In the genomic region with DNA sequence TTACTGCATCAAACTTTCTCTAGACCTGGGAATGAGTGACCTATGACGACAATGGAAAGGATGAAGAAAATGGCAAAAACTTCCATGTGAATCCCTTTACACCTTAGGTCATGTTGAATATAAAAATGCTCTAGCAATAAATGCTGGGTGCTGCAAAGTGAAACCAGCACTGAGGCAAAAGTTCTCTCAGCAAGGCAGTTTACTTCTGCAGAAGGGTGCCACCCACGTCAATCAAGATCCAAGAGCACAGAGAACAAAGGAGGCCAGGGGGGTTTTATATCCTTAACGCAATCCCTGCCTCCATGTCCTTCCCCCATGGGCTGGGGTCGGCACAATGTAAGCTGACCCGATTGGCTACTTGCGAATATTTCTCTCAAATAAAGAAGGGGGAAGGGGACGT, we compare ENCODE assay signal across 19 cellular contexts. TPM values are rescaled to one million over a fixed set of nuclear protein-coding genes. Genes with fewer than 3 reads are reported as not detected.
A peak's percentile ranks its signal among the peaks of the same experiment; 100 is the strongest.
DNase-seq lines count a peak whose midpoint lies in the region; ATAC-seq and TF ChIP-seq lines count a peak whose summit lies in the region.
"Had no signal": no experiment of that assay in that cellular context is flagged by ENCODE, and none has a peak within 500 bp of the region (broad histone marks: within the 10 kb centered on the region; RNA-seq: fewer than 3 reads in every experiment).

No MANE protein-coding gene starts in this region.

- H3K4me3 Mint-ChIP-seq in activated CD8-positive, alpha-beta memory T cell treated with anti-CD3 and anti-CD28 coated beads, Interleukin-2, amount 10 ng/mL, durations not matched to agents 7 days and 5 days = no peak overlapping the region
- H3K4me3 Mint-ChIP-seq in osteocyte (ENCODE audit: unreplicated experiment) = no peak overlapping the region
- H3K4me3 Mint-ChIP-seq: B cell; CD14-positive monocyte; CD4-positive, alpha-beta T cell; CD8-positive, alpha-beta memory T cell; GM23338; H9; HFFc6 had no signal

- TF ChIP-seq CTCF in osteocyte (IDR thresholded peaks at IDR 0.05) = no peak

- DNase-seq in activated CD8-positive, alpha-beta memory T cell treated with anti-CD3 and anti-CD28 coated beads, Interleukin-2, amount 50 U/mL, for 48 hours = peak; percentile 1
- no peak for DNase-seq in activated CD8-positive, alpha-beta memory T cell treated with anti-CD3 and anti-CD28 coated beads, Interleukin-2, amount 10 ng/mL, durations not matched to agents 7 days and 5 days
- DNase-seq in OCI-M1 (lab: John Stamatoyannopoulos, UW) (peak; percentile 38), osteocyte (ENCODE audit: extremely low spot score, unreplicated experiment) (peak; percentile 49)
- DNase-seq in stimulated activated CD4-positive, alpha-beta T cell treated with anti-CD3 and anti-CD28 coated beads, Interleukin-1b, Interleukin-23, amount 100 ng/mL, for 48 hours = no peak
- DNase-seq in stimulated activated CD4-positive, alpha-beta T cell treated with anti-CD3 and anti-CD28 coated beads, Interleukin-4, amount 100 ng/mL, for 1 hour = no peak
- DNase-seq: CD4-positive, alpha-beta T cell; CD8-positive, alpha-beta memory T cell; DMS 273 treated with DMSO at 0.1 percent for 48 hours; DMS79; EL; GDM1; H9; HFFc6 had no signal

- H3K9me3 Mint-ChIP-seq in activated CD8-positive, alpha-beta memory T cell treated with anti-CD3 and anti-CD28 coated beads, Interleukin-2, amount 10 ng/mL, durations not matched to agents 7 days and 5 days (ENCODE audit: low read depth) = peaks cover 19% of the 10 kb centered on the region
- peaks cover 29% of the 10 kb centered on the region for H3K9me3 Mint-ChIP-seq in osteocyte (ENCODE audit: unreplicated experiment)

- no peaks in the 10 kb centered on the region for H3K4me1 Mint-ChIP-seq in activated CD8-positive, alpha-beta memory T cell treated with anti-CD3 and anti-CD28 coated beads, Interleukin-2, amount 10 ng/mL, durations not matched to agents 7 days and 5 days
- H3K4me1 Mint-ChIP-seq in osteocyte (ENCODE audit: unreplicated experiment) = no peaks in the 10 kb centered on the region
- H3K4me1 Mint-ChIP-seq: B cell; CD14-positive monocyte; CD8-positive, alpha-beta memory T cell; GM23338; H9 had no signal

- H3K36me3 Mint-ChIP-seq in activated CD8-positive, alpha-beta memory T cell treated with anti-CD3 and anti-CD28 coated beads, Interleukin-2, amount 10 ng/mL, durations not matched to agents 7 days and 5 days = peaks cover 3% of the 10 kb centered on the region
- H3K36me3 Mint-ChIP-seq in osteocyte (ENCODE audit: unreplicated experiment) = peaks cover 4% of the 10 kb centered on the region

- CTCF ChIA-PET in activated CD8-positive, alpha-beta memory T cell treated with anti-CD3 and anti-CD28 coated beads, Interleukin-2, amount 10 ng/mL, durations not matched to agents 7 days and 5 days (lab: Charles Lee) = no interaction called here

- no peak for ATAC-seq in activated CD8-positive, alpha-beta memory T cell treated with anti-CD3 and anti-CD28 coated beads, Interleukin-2, amount 10 ng/mL, durations not matched to agents 7 days and 5 days
- ATAC-seq: GM23338, HCT116 had no signal

- no peaks in the 10 kb centered on the region for H3K27me3 Mint-ChIP-seq in activated CD8-positive, alpha-beta memory T cell treated with anti-CD3 and anti-CD28 coated beads, Interleukin-2, amount 10 ng/mL, durations not matched to agents 7 days and 5 days
- H3K27me3 Mint-ChIP-seq in osteocyte (ENCODE audit: unreplicated experiment) = no peaks in the 10 kb centered on the region
- H3K27me3 Mint-ChIP-seq: B cell had no signal

- H3K27ac Mint-ChIP-seq in activated CD8-positive, alpha-beta memory T cell treated with anti-CD3 and anti-CD28 coated beads, Interleukin-2, amount 10 ng/mL, durations not matched to agents 7 days and 5 days = no peak overlapping the region
- H3K27ac Mint-ChIP-seq in osteocyte (ENCODE audit: unreplicated experiment) = no peak overlapping the region
- H3K27ac Mint-ChIP-seq: B cell; CD14-positive monocyte; CD4-positive, alpha-beta T cell; CD8-positive, alpha-beta memory T cell; GM23338; H9; HFFc6 had no signal

RNA-seq across cellular contexts. Expression of gene ZNF333, which starts 38.7 kb away (rescaled TPM):
- 10 to 100 TPM in 1 of 2 experiments, 1 to 10 TPM in 1; 8.5 to 11.1 TPM for total RNA-seq in activated CD8-positive, alpha-beta memory T cell treated with anti-CD3 and anti-CD28 coated beads, Interleukin-2, amount 10 ng/mL, durations not matched to agents 7 days and 5 days
- total RNA-seq in osteocyte = 23.0 and 26.2 TPM in 2 replicates

RNA-seq across cellular contexts. Expression of gene ADGRE2, which starts 49.8 kb away (rescaled TPM):
- under 1 TPM; 0.49 to 0.50 TPM for total RNA-seq in activated CD8-positive, alpha-beta memory T cell treated with anti-CD3 and anti-CD28 coated beads, Interleukin-2, amount 10 ng/mL, durations not matched to agents 7 days and 5 days
- not detected in 2 replicates for total RNA-seq in osteocyte

RNA-seq across cellular contexts. Expression of gene ADGRE3, which starts 54.0 kb away (rescaled TPM):
- not detected for total RNA-seq in activated CD8-positive, alpha-beta memory T cell treated with anti-CD3 and anti-CD28 coated beads, Interleukin-2, amount 10 ng/mL, durations not matched to agents 7 days and 5 days
- total RNA-seq in osteocyte = not detected in 2 replicates
- total RNA-seq: CD4-positive, alpha-beta T cell; CD8-positive, alpha-beta memory T cell; GM23338; H4; H9; HFFc6 had no signal

Comparison
In these comparisons a context has a peak if more than half of its experiments do, and no peak if none do; other contexts are left out.
1. DNase-seq: peak in activated CD8-positive, alpha-beta memory T cell treated with anti-CD3 and anti-CD28 coated beads, Interleukin-2, amount 50 U/mL, for 48 hours (single experiment), OCI-M1 (single experiment) and osteocyte (single experiment); none in activated CD8-positive, alpha-beta memory T cell treated with anti-CD3 and anti-CD28 coated beads, Interleukin-2, amount 10 ng/mL, durations not matched to agents 7 days and 5 days (single experiment), stimulated activated CD4-positive, alpha-beta T cell treated with anti-CD3 and anti-CD28 coated beads, Interleukin-1b, Interleukin-23, amount 100 ng/mL, for 48 hours (single experiment) and stimulated activated CD4-positive, alpha-beta T cell treated with anti-CD3 and anti-CD28 coated beads, Interleukin-4, amount 100 ng/mL, for 1 hour (single experiment).